Comparison of ENCODE assay signal across 15 cellular contexts in the genomic region with DNA sequence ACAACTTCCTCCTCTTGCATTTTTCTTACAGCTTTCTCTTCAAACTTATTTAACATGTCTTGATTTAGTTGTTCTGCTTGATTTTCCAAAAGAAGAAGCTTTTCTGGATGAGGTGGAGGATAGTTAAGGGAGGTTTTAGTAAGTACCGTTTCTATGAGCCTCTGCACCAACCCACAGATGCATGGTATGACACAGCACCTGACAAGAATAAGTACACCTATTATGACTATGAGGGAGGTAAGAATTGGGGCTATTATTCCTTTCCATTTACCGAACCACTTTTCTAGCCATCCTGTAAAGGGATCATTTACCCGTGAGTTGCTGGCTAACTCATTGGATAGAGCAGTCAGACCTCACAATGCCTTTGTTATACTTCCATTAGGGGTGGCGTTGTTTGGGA. TPM values are rescaled to one million over a fixed set of nuclear protein-coding genes. Genes with fewer than 3 reads are reported as not detected.
A peak's percentile ranks its signal among the peaks of the same experiment; 100 is the strongest.
DNase-seq lines count a peak whose midpoint lies in the region; ATAC-seq, FAIRE-seq and TF ChIP-seq lines count a peak whose summit lies in the region.
"Had no signal": no experiment of that assay in that cellular context is flagged by ENCODE, and none has a peak within 500 bp of the region (broad histone marks: within the 10 kb centered on the region; RNA-seq: fewer than 3 reads in every experiment).

No MANE protein-coding gene starts in this region.

- CTCF ChIA-PET in K562 (lab: Yijun Ruan, JAX; ENCODE audit: low intra/inter-chr PET ratio) = no interaction called here

- peak overlapping the region; percentile 98 for H3K27ac ChIP-seq in RWPE2 (ENCODE audit: poor library complexity, severe bottlenecking)
- no peak overlapping the region for H3K27ac ChIP-seq in K562 (ENCODE audit: extremely low read depth, low read depth, low read length)
- no peak overlapping the region for H3K27ac ChIP-seq in effector memory CD4-positive, alpha-beta T cell (ENCODE audit: insufficient read depth, low read length, poor library complexity, severe bottlenecking)
- H3K27ac ChIP-seq: sigmoid colon, VCaP had no signal

- H3K4me3 Mint-ChIP-seq in activated T-cell treated with anti-CD3 and anti-CD28 coated beads, Interleukin-2, amount 50 U/mL, for 4 hours = peak overlapping the region; percentile 42
- peak overlapping the region; percentile 98 for H3K4me3 Mint-ChIP-seq in stimulated activated effector memory CD8-positive, alpha-beta T cell treated with anti-CD3 and anti-CD28 coated beads, Interleukin-12 subunit alpha, Interleukin-12 subunit beta, amount 100 ng/mL, for 72 hours
- H3K4me3 Mint-ChIP-seq: CD4-positive, alpha-beta memory T cell; mesothelial cell of epicardium had no signal

- no peaks in the 10 kb centered on the region for H3K9me1 ChIP-seq in K562 (ENCODE audit: control insufficient read depth, insufficient read depth, low read length)

- ATAC-seq in activated T-cell treated with anti-CD3 and anti-CD28 coated beads, Interleukin-2, amount 50 U/mL, for 4 hours = no peak
- ATAC-seq in RWPE2 (ENCODE audit: low read depth) (no peak), K562 (no peak), GM18867 (IDR thresholded peaks at IDR 0.05; ENCODE audit: unreplicated experiment) (no peak)
- ATAC-seq in stimulated activated effector memory CD8-positive, alpha-beta T cell treated with anti-CD3 and anti-CD28 coated beads, Interleukin-12 subunit alpha, Interleukin-12 subunit beta, amount 100 ng/mL, for 72 hours = no peak

- H3K4me3 ChIP-seq in RWPE2 (ENCODE audit: severe bottlenecking) = no peak overlapping the region
- no peak overlapping the region for H3K4me3 ChIP-seq in K562
- no peak overlapping the region for H3K4me3 ChIP-seq in effector memory CD4-positive, alpha-beta T cell (ENCODE audit: insufficient read depth, low read depth, low read length, poor library complexity, severe bottlenecking)
- H3K4me3 ChIP-seq: dorsolateral prefrontal cortex, sigmoid colon had no signal

- TF ChIP-seq RAD21 in K562 (CRISPR knock-in tag; conservative IDR thresholded peaks at IDR 0.05 in 1 of 2, IDR thresholded peaks at IDR 0.05 in 1 of 2) = no peak

- H4K20me1 ChIP-seq in K562 (replicated peaks; ENCODE audit: control insufficient read depth, insufficient read depth, low read length) = peaks cover 19% of the 10 kb centered on the region

- H3K79me2 ChIP-seq in K562 (ENCODE audit: control insufficient read depth, insufficient read depth, low read length) = peaks cover 26% of the 10 kb centered on the region

- no peak overlapping the region for H3K4me2 ChIP-seq in K562 (ENCODE audit: insufficient read depth, low read length)

- H3K9me3 Mint-ChIP-seq in activated T-cell treated with anti-CD3 and anti-CD28 coated beads, Interleukin-2, amount 50 U/mL, for 4 hours = peaks cover 10% of the 10 kb centered on the region
- H3K9me3 Mint-ChIP-seq in stimulated activated effector memory CD8-positive, alpha-beta T cell treated with anti-CD3 and anti-CD28 coated beads, Interleukin-12 subunit alpha, Interleukin-12 subunit beta, amount 100 ng/mL, for 72 hours = peaks cover 4% of the 10 kb centered on the region
- H3K9me3 Mint-ChIP-seq: CD4-positive, alpha-beta memory T cell had no signal

- intact Hi-C loops in K562 (cut with micrococcal nuclease) = no loop called here

- H3K27me3 Mint-ChIP-seq in activated T-cell treated with anti-CD3 and anti-CD28 coated beads, Interleukin-2, amount 50 U/mL, for 4 hours (ENCODE audit: low read depth) = no peaks in the 10 kb centered on the region
- H3K27me3 Mint-ChIP-seq: CD4-positive, alpha-beta memory T cell had no signal

- no peak for TF ChIP-seq POLR2A in K562 (conservative IDR thresholded peaks at IDR 0.05)

- peaks cover 10% of the 10 kb centered on the region for H3K36me3 Mint-ChIP-seq in activated T-cell treated with anti-CD3 and anti-CD28 coated beads, Interleukin-2, amount 50 U/mL, for 4 hours (ENCODE audit: insufficient read depth)
- peaks cover 34% of the 10 kb centered on the region for H3K36me3 Mint-ChIP-seq in stimulated activated effector memory CD8-positive, alpha-beta T cell treated with anti-CD3 and anti-CD28 coated beads, Interleukin-12 subunit alpha, Interleukin-12 subunit beta, amount 100 ng/mL, for 72 hours
- H3K36me3 Mint-ChIP-seq: mesothelial cell of epicardium had no signal

- POLR2A ChIA-PET in K562 (lab: Yijun Ruan, JAX) = no interaction called here

- in situ Hi-C loops in K562 (cut with MboI) = no loop called here

- BruUV-seq in K562 (replicated peaks; lab: Mats Ljungman, UMichigan) = no TSS peak

- DNase-seq in activated T-cell treated with anti-CD3 and anti-CD28 coated beads, Interleukin-2, amount 50 U/mL, for 4 hours = no peak
- DNase-seq in activated T-cell treated with anti-CD3 and anti-CD28 coated beads for 4 hours (no peak), RWPE2 (ENCODE audit: low spot score) (no peak), K562 (ENCODE audit: extremely low read depth in 1 of 4, low spot score in 3 of 4) (no peak), MV-4-11 (lab: John Stamatoyannopoulos, UW) (no peak)
- peak in 1 of 2 donors; percentile 55 for DNase-seq in stimulated activated effector memory CD8-positive, alpha-beta T cell treated with anti-CD3 and anti-CD28 coated beads, Interleukin-12 subunit alpha, Interleukin-12 subunit beta, amount 100 ng/mL, for 72 hours (ENCODE audit: low spot score in 2 of 2)
- DNase-seq in effector memory CD4-positive, alpha-beta T cell = no peak
- DNase-seq: CD4-positive, alpha-beta memory T cell; dorsolateral prefrontal cortex; NCI-H2029 treated with DMSO at 0.1 percent for 48 hours; NCI-H526 treated with DMSO at 0.1 percent for 48 hours; sigmoid colon had no signal

- no peaks in the 10 kb centered on the region for H3K27me3 ChIP-seq in RWPE2 (ENCODE audit: insufficient read depth, poor library complexity, severe bottlenecking)
- no peaks in the 10 kb centered on the region for H3K27me3 ChIP-seq in K562 (ENCODE audit: control insufficient read depth in 2 of 2, insufficient read depth in 2 of 2, low read length in 2 of 2)
- no peaks in the 10 kb centered on the region for H3K27me3 ChIP-seq in effector memory CD4-positive, alpha-beta T cell (replicated peaks; ENCODE audit: control insufficient read depth, insufficient read depth, low read length, poor library complexity, severe bottlenecking)
- H3K27me3 ChIP-seq: dorsolateral prefrontal cortex, sigmoid colon had no signal

- no peak for TF ChIP-seq EP300 in K562 (IDR thresholded peaks at IDR 0.05; ENCODE audit: low read length)

- no peak overlapping the region for H2AFZ ChIP-seq in K562 (ENCODE audit: low read depth, low read length)

- FAIRE-seq in K562 (lab: Jason Lieb, UNC) = no peak

- H3K36me3 ChIP-seq in RWPE2 (ENCODE audit: low read depth) (peaks cover 24% of the 10 kb centered on the region), K562 (ENCODE audit: control insufficient read depth, insufficient read depth, low read length) (peaks cover 18% of the 10 kb centered on the region; the same call in 2 of the 3 replicates)
- H3K36me3 ChIP-seq in effector memory CD4-positive, alpha-beta T cell (ENCODE audit: control insufficient read depth, insufficient read depth, low read length) = no peaks in the 10 kb centered on the region
- H3K36me3 ChIP-seq: sigmoid colon had no signal

- H3K4me1 Mint-ChIP-seq in activated T-cell treated with anti-CD3 and anti-CD28 coated beads, Interleukin-2, amount 50 U/mL, for 4 hours (ENCODE audit: low read depth) = peaks cover 53% of the 10 kb centered on the region
- H3K4me1 Mint-ChIP-seq in stimulated activated effector memory CD8-positive, alpha-beta T cell treated with anti-CD3 and anti-CD28 coated beads, Interleukin-12 subunit alpha, Interleukin-12 subunit beta, amount 100 ng/mL, for 72 hours = peaks cover 41% of the 10 kb centered on the region

- no peak overlapping the region for H3K9ac ChIP-seq in K562 (ENCODE audit: insufficient read depth in 1 of 2, low read depth in 2 of 2, low read length in 2 of 2)

- 63% methylated on average over 4 of the region's 4 CpGs for WGBS in K562 (ENCODE audit: insufficient coverage, low coverage, missing lambda C conversion rate)

- peaks cover 25% of the 10 kb centered on the region for H3K4me1 ChIP-seq in RWPE2 (ENCODE audit: insufficient read depth, poor library complexity, severe bottlenecking)
- peaks cover 16 to 19% of the 10 kb centered on the region in 2 experiments; a peak in 4 of 5 replicates for H3K4me1 ChIP-seq in K562 (replicated peaks in 1 of 2; ENCODE audit: control insufficient read depth in 2 of 2, insufficient read depth in 2 of 2, low read length in 2 of 2)
- H3K4me1 ChIP-seq in effector memory CD4-positive, alpha-beta T cell (ENCODE audit: control insufficient read depth, insufficient read depth, low read length, poor library complexity, severe bottlenecking) = peaks cover 10% of the 10 kb centered on the region

- H3K9me3 ChIP-seq in RWPE2 (ENCODE audit: severe bottlenecking) (no peaks in the 10 kb centered on the region), K562 (replicated peaks; ENCODE audit: control insufficient read depth, insufficient read depth, low read depth, low read length) (peaks cover 9% of the 10 kb centered on the region; the same call in 1 of the 2 replicates)
- no peaks in the 10 kb centered on the region for H3K9me3 ChIP-seq in effector memory CD4-positive, alpha-beta T cell (ENCODE audit: control insufficient read depth, low read length)
- H3K9me3 ChIP-seq: sigmoid colon had no signal

- TF ChIP-seq CTCF in RWPE2 (IDR thresholded peaks at IDR 0.05; ENCODE audit: poor library complexity, severe bottlenecking) = no peak
- no peak for TF ChIP-seq CTCF in K562 (IDR thresholded peaks at IDR 0.05 in 2 of 3, conservative IDR thresholded peaks at IDR 0.05 in 1 of 3; ENCODE audit: insufficient read depth in 2 of 3, low read depth in 1 of 3, low read length in 3 of 3)

- H3K27ac Mint-ChIP-seq in stimulated activated effector memory CD8-positive, alpha-beta T cell treated with anti-CD3 and anti-CD28 coated beads, Interleukin-12 subunit alpha, Interleukin-12 subunit beta, amount 100 ng/mL, for 72 hours = peak overlapping the region; percentile 95

RNA-seq across cellular contexts. Expression of a gene that starts 2.5 kb away (rescaled TPM):
- 100 to 1,000 TPM in 2 of 3 donors, 10 to 100 TPM in 1; 96.5 to 122 (median 106) TPM for total RNA-seq in activated T-cell treated with anti-CD3 and anti-CD28 coated beads, Interleukin-2, amount 50 U/mL, for 4 hours
- 640 and 1,528 TPM in 2 replicates for total RNA-seq in K562 (2011; cell fraction: chromatin; rRNA removed; ENCODE audit: low replicate concordance)
- total RNA-seq in K562 (2011; cell fraction: nucleolus; rRNA removed) = 261 and 443 TPM in 2 replicates
- total RNA-seq in K562 (2011; cell fraction: nucleoplasm; rRNA removed) = 645 and 660 TPM in 2 replicates
- total RNA-seq in K562 (2014; rRNA removed) (43.7 and 46.9 TPM in 2 replicates), K562 (2014; rRNA removed; fragmentation: Illumina TruSeq; extraction: Trizol) (131 and 160 TPM in 2 replicates), K562 (2015; rRNA removed; fragmentation: Illumina TruSeq; extraction: Trizol) (66.1 and 77.9 TPM in 2 replicates), K562 (2021) (116 and 137 TPM in 2 replicates)
- polyA plus RNA-seq in K562 (2011; rRNA removed) (337 and 342 TPM in 2 replicates), K562 (2014; fragmentation: Illumina TruSeq; extraction: Trizol) (139 and 165 TPM in 2 replicates), K562 (2014; fragmentation: Nextera tagmentation; extraction: Ambion mirVana) (10 to 100 TPM; 84.6 to 93.1 TPM), K562 (2014; rRNA removed) (111 and 122 TPM in 2 replicates)
- polyA plus RNA-seq in K562 (2011; cell fraction: cytosol; rRNA removed) = 38.9 and 149 TPM in 2 replicates
- polyA plus RNA-seq in K562 (2011; cell fraction: nucleus; rRNA removed) = 209 and 452 TPM in 2 replicates
- 49.5 and 143 TPM in 2 replicates for polyA plus RNA-seq in K562 (2012)
- 389 and 534 TPM in 2 replicates for polyA minus RNA-seq in K562 (2011; rRNA and poly(A)+ RNA removed)
- polyA minus RNA-seq in K562 (2011; cell fraction: cytosol; rRNA and poly(A)+ RNA removed) = 123 and 131 TPM in 2 replicates
- 142 and 344 TPM in 2 replicates for polyA minus RNA-seq in K562 (2011; cell fraction: nucleus; rRNA and poly(A)+ RNA removed)
